In the genomic region with DNA sequence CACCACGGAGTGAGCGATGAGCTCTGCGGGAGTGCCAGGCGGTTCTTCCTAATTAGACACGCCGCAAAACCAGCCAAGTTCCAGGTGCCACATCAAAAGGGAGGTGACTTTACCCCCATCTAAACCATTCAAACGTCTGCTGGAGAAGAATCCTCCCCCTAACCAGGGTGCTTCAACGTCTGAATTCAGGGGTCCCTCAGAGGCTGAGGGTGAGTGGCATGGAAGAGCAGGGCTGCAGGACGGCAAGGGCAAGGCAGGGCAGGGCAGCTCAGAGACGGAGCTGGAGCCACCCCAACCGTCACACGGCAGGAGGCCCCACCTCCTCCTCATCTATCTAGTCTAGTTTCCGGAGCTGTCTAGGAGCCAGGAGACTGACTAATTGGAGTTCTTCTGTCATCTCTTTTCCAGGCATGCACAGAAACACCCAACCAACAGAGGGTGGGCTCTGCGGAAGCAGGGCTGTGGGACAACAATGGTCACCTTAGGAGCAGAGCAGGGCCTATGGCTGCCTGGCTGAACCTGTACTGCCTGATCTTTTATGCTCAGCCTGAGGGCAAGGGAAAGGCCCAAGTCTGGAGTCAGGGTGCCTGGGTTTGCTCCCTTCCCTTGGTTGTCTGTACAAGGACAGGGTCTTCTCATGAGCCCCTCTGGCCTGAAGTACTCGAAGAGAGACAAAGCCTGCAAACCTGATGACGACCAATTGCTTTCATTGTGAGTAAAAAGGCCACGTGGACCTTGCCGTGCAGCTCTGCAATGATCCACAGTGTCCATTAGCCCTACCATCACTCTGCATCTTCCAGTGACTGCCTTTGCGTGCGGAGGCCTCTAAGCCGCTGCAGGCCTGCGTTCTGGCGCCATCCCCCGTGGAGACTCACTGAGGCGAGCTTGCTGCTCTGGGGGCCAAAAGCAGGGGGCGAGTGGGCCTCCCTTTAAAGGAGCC, we compare ENCODE assay signal across 8 cellular contexts.
A peak's percentile ranks its signal among the peaks of the same experiment; 100 is the strongest.
DNase-seq lines count a peak whose midpoint lies in the region; ATAC-seq and TF ChIP-seq lines count a peak whose summit lies in the region.

No MANE protein-coding gene starts in this region.

- H3K9me3 Mint-ChIP-seq in activated naive CD4-positive, alpha-beta T cell treated with anti-CD3 and anti-CD28 coated beads, Interleukin-2, amount 50 U/mL, for 72 hours, result no peaks in the 10 kb centered on the region

- H3K9me3 ChIP-seq in SK-N-MC (ENCODE audit: low read depth, low read length) (no peaks in the 10 kb centered on the region), transverse colon (no peaks in the 10 kb centered on the region), sigmoid colon (no peaks in the 10 kb centered on the region), testis (no peaks in the 10 kb centered on the region)
- H3K9me3 ChIP-seq in effector memory CD4-positive, alpha-beta T cell (ENCODE audit: control insufficient read depth, low read length), result no peaks in the 10 kb centered on the region

- 20 to 53% methylated on average over 1 to 26 of the region's 26 CpGs for WGBS in transverse colon (ENCODE audit: low coverage in 1 of 2), 2 donors
- 44 to 66% methylated on average over 26 of the region's 26 CpGs for WGBS in sigmoid colon, 2 donors
- 65 to 67% methylated on average over 17 to 26 of the region's 26 CpGs for WGBS in testis, 2 donors

- TF ChIP-seq EP300 in transverse colon (IDR thresholded peaks at IDR 0.05; ENCODE audit: low read depth) (no peak), sigmoid colon (IDR thresholded peaks at IDR 0.05) (no peak)

- peak overlapping the region; percentile 98 for H3K27ac ChIP-seq in SK-N-MC
- peak overlapping the region in 3 of 4 donors; percentile 28 to 52 (median 30) for H3K27ac ChIP-seq in transverse colon
- no peak overlapping the region for H3K27ac ChIP-seq in sigmoid colon
- no peak overlapping the region for H3K27ac ChIP-seq in effector memory CD4-positive, alpha-beta T cell (ENCODE audit: insufficient read depth, low read length, poor library complexity, severe bottlenecking)
- H3K27ac ChIP-seq in testis, result no peak overlapping the region

- in situ Hi-C loops in transverse colon (cut with MboI; ENCODE audit: low pct_ligation_motif_present in 1 of 4, low pct_unique_long_range_greater_than_20kb in 1 of 4, low sequenced_read_pairs in 3 of 4), result no loop called here

- no peaks in the 10 kb centered on the region for H3K27me3 ChIP-seq in transverse colon
- H3K27me3 ChIP-seq in sigmoid colon, result no peaks in the 10 kb centered on the region
- no peaks in the 10 kb centered on the region for H3K27me3 ChIP-seq in effector memory CD4-positive, alpha-beta T cell (replicated peaks; ENCODE audit: control insufficient read depth, insufficient read depth, low read length, poor library complexity, severe bottlenecking)
- no peaks in the 10 kb centered on the region for H3K27me3 ChIP-seq in testis

- intact Hi-C loops in Right ventricle myocardium superior (cut with DNase I), result loop anchor here (5.0 kb wide), 1 partner anchor 63 kb away; no protein-coding TSS in a partner anchor
- intact Hi-C loops in transverse colon (cut with DNase I; ENCODE audit: low total_unique reads), result no loop called here
- intact Hi-C loops in sigmoid colon (cut with DNase I), result no loop called here
- intact Hi-C loops in testis (cut with DNase I; ENCODE audit: low total_unique reads), result no loop called here

- no peak overlapping the region for H3K27ac Mint-ChIP-seq in activated naive CD4-positive, alpha-beta T cell treated with anti-CD3 and anti-CD28 coated beads, Interleukin-2, amount 50 U/mL, for 72 hours

- H3K4me1 ChIP-seq in transverse colon (peaks cover 7 to 13% (median 11%) of the 10 kb centered on the region in 4 donors), sigmoid colon (peaks cover 2 to 19% (median 11%) of the 10 kb centered on the region in 4 donors), testis (no peaks in the 10 kb centered on the region)
- H3K4me1 ChIP-seq in effector memory CD4-positive, alpha-beta T cell (ENCODE audit: control insufficient read depth, insufficient read depth, low read length, poor library complexity, severe bottlenecking), result no peaks in the 10 kb centered on the region

- H3K36me3 ChIP-seq in SK-N-MC (ENCODE audit: insufficient read depth, low read length) (no peaks in the 10 kb centered on the region), transverse colon (no peaks in the 10 kb centered on the region), sigmoid colon (no peaks in the 10 kb centered on the region), testis (ENCODE audit: low read depth, missing control alignments) (no peaks in the 10 kb centered on the region)
- no peaks in the 10 kb centered on the region for H3K36me3 ChIP-seq in effector memory CD4-positive, alpha-beta T cell (ENCODE audit: control insufficient read depth, insufficient read depth, low read length)

- ATAC-seq in activated naive CD4-positive, alpha-beta T cell treated with anti-CD3 and anti-CD28 coated beads, Interleukin-2, amount 50 U/mL, for 72 hours, result peak; percentile 56 to 81
- peak; percentile 77 for ATAC-seq in Right ventricle myocardium superior (ENCODE audit: poor library complexity)

- TF ChIP-seq CTCF in transverse colon (IDR thresholded peaks at IDR 0.05) (no peak), sigmoid colon (IDR thresholded peaks at IDR 0.05) (no peak), testis (IDR thresholded peaks at IDR 0.05) (no peak)

- TF ChIP-seq POLR2A in transverse colon (IDR thresholded peaks at IDR 0.05), result no peak
- no peak for TF ChIP-seq POLR2A in sigmoid colon (IDR thresholded peaks at IDR 0.05)
- no peak for TF ChIP-seq POLR2A in testis (IDR thresholded peaks at IDR 0.05)

- H3K36me3 Mint-ChIP-seq in activated naive CD4-positive, alpha-beta T cell treated with anti-CD3 and anti-CD28 coated beads, Interleukin-2, amount 50 U/mL, for 72 hours, result no peaks in the 10 kb centered on the region

- H3K9ac ChIP-seq in SK-N-MC (ENCODE audit: insufficient read length), result peak overlapping the region; percentile 76

- H3K4me3 ChIP-seq in SK-N-MC (peak overlapping the region; percentile 71), transverse colon (no peak overlapping the region), sigmoid colon (no peak overlapping the region), testis (no peak overlapping the region)
- H3K4me3 ChIP-seq in effector memory CD4-positive, alpha-beta T cell (ENCODE audit: insufficient read depth, low read depth, low read length, poor library complexity, severe bottlenecking), result no peak overlapping the region

- DNase-seq in activated naive CD4-positive, alpha-beta T cell treated with anti-CD3 and anti-CD28 coated beads, Interleukin-2, amount 50 U/mL, for 72 hours (ENCODE audit: low spot score in 2 of 2), result no peak
- no peak for DNase-seq in activated naive CD4-positive, alpha-beta T cell (lab: John Stamatoyannopoulos, UW)
- DNase-seq in SK-N-MC (ENCODE audit: low read depth, low spot score), result peak; percentile 88
- DNase-seq in Right ventricle myocardium superior, result peak; percentile 62
- DNase-seq in transverse colon, result peak; percentile 67
- DNase-seq in sigmoid colon, result no peak
- DNase-seq in effector memory CD4-positive, alpha-beta T cell, result no peak
- DNase-seq in testis, result no peak

Comparison
In these comparisons a context has a peak if more than half of its experiments do, and no peak if none do; other contexts are left out.
1. DNase-seq: peak in SK-N-MC (single experiment), Right ventricle myocardium superior (single experiment) and transverse colon (single experiment); none in activated naive CD4-positive, alpha-beta T cell treated with anti-CD3 and anti-CD28 coated beads, Interleukin-2, amount 50 U/mL, for 72 hours (0 of 2), activated naive CD4-positive, alpha-beta T cell (0 of 4), sigmoid colon (single experiment), effector memory CD4-positive, alpha-beta T cell (0 of 3) and testis (single experiment).
2. H3K27ac ChIP-seq: peak in SK-N-MC (single experiment) and transverse colon (3 of 4); none in sigmoid colon (0 of 4), effector memory CD4-positive, alpha-beta T cell (single experiment) and testis (0 of 2).